In the genomic region with DNA sequence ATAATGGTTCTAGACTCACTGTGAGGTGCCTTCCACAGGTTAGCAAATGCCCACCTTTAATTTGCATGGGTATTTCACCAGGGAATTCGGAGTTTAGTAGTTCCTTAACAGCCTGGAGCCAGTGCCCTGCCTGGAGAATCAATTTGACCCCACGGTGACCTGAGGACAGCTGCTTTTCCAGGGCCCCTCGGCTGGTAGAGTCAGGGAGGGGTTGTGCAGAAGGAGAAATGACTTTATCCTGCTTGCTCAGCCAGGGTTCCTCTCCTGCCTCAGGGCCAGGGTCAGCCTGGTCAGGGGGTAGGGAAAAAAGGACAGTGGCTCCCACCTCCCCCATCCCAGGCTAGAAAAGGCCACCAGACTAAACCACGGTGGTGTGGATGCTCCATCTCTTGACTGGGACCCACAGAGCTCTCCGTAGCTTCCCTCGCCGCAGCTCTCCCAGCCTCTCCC, we compare ENCODE assay signal across 8 cellular contexts. TPM values are rescaled to one million over a fixed set of nuclear protein-coding genes. Genes with fewer than 3 reads are reported as not detected.
A peak's percentile ranks its signal among the peaks of the same experiment; 100 is the strongest.
DNase-seq lines count a peak whose midpoint lies in the region; ATAC-seq and TF ChIP-seq lines count a peak whose summit lies in the region.

No MANE protein-coding gene starts in this region.

- peaks cover 0 to 4% of the 10 kb centered on the region in 2 donors for H3K36me3 ChIP-seq in duodenal mucosa (ENCODE audit: control insufficient read depth in 1 of 2, insufficient read depth in 2 of 2, low read length in 2 of 2)
- no peaks in the 10 kb centered on the region for H3K36me3 ChIP-seq in neutrophil

- peak overlapping the region; percentile 56 for H3K4me3 Mint-ChIP-seq in Calu3 (ENCODE audit: low read depth, unreplicated experiment)

- peak overlapping the region; percentile 17 for H3K27ac ChIP-seq in duodenal mucosa (ENCODE audit: low read depth, low read length)
- peak overlapping the region; percentile 69 for H3K27ac ChIP-seq in neutrophil

- H3K27me3 Mint-ChIP-seq in Calu3 (ENCODE audit: unreplicated experiment) = no peaks in the 10 kb centered on the region

- ATAC-seq in GM18505 (IDR thresholded peaks at IDR 0.05; ENCODE audit: unreplicated experiment) (no peak), GM21737 (IDR thresholded peaks at IDR 0.05; ENCODE audit: unreplicated experiment) (no peak)

- H3K27me3 ChIP-seq in duodenal mucosa (ENCODE audit: control insufficient read depth in 1 of 2, insufficient read depth in 2 of 2, low read length in 2 of 2) (no peaks in the 10 kb centered on the region), neutrophil (peaks cover 40% of the 10 kb centered on the region)

- peaks cover 3% of the 10 kb centered on the region for H3K36me3 Mint-ChIP-seq in Calu3 (ENCODE audit: insufficient read depth, unreplicated experiment)

- no peak overlapping the region for H3K27ac Mint-ChIP-seq in Calu3 (ENCODE audit: unreplicated experiment)

- intact Hi-C loops in Calu3 (cut with micrococcal nuclease; ENCODE audit: unreplicated experiment) = loop anchor here (10.0 kb wide), 1 partner anchor 244 kb away; no protein-coding TSS in a partner anchor

- no peak for TF ChIP-seq POLR2A in NB4 (IDR thresholded peaks at IDR 0.05; ENCODE audit: extremely low read depth, insufficient read length)
- no peak for TF ChIP-seq POLR2A in GM18505 (IDR thresholded peaks at IDR 0.05; ENCODE audit: borderline replicate concordance, extremely low read depth, insufficient read depth, insufficient read length)

- TF ChIP-seq CTCF in Calu3 (IDR thresholded peaks at IDR 0.05; ENCODE audit: unreplicated experiment) (no peak), NB4 (IDR thresholded peaks at IDR 0.05; ENCODE audit: low read depth, low read length) (no peak), neutrophil (IDR thresholded peaks at IDR 0.05) (no peak)

- CTCF ChIA-PET in Calu3 (lab: Charles Lee) = interaction anchor here (0.6 to 1.4 kb wide), 5 partner anchors 8 to 35 kb away, joined by 3 to 6 read pairs (median 3); a partner anchor contains a TSS

- peaks cover 23 to 32% of the 10 kb centered on the region in 2 donors for H3K4me1 ChIP-seq in duodenal mucosa (ENCODE audit: control insufficient read depth in 1 of 2, insufficient read depth in 2 of 2, low read length in 2 of 2)
- H3K4me1 ChIP-seq in neutrophil (ENCODE audit: control insufficient read depth in 1 of 2, insufficient read depth in 1 of 2, low read depth in 1 of 2, low read length in 1 of 2) = peaks cover 26 to 28% of the 10 kb centered on the region in 2 experiments

- peak overlapping the region; percentile 49 to 70 for H3K9ac ChIP-seq in duodenal mucosa (ENCODE audit: low read depth in 1 of 2, low read length in 2 of 2)

- BruUV-seq in Calu3 (replicated peaks; lab: Mats Ljungman, UMichigan) = no TSS peak

- DNase-seq in Calu3 (no peak), NB4 (ENCODE audit: low read depth) (no peak), hypothalamus (lab: John Stamatoyannopoulos, UW) (no peak), midbrain (lab: John Stamatoyannopoulos, UW) (no peak)

- H3K9me3 Mint-ChIP-seq in Calu3 (ENCODE audit: low read depth, unreplicated experiment) = no peaks in the 10 kb centered on the region

- H3K9me3 ChIP-seq in duodenal mucosa (ENCODE audit: control insufficient read depth in 1 of 2, low read length in 2 of 2) (no peaks in the 10 kb centered on the region), neutrophil (no peaks in the 10 kb centered on the region)

- no peaks in the 10 kb centered on the region for H3K4me1 Mint-ChIP-seq in Calu3 (ENCODE audit: low read depth, unreplicated experiment)

- peak overlapping the region; percentile 25 for H3K4me3 ChIP-seq in NB4 (ENCODE audit: low read depth, low read length)
- peak overlapping the region; percentile 57 to 61 for H3K4me3 ChIP-seq in duodenal mucosa (ENCODE audit: low read depth in 1 of 2, low read length in 2 of 2)
- H3K4me3 ChIP-seq in neutrophil (ENCODE audit: low read depth in 1 of 2, low read length in 1 of 2) = peak overlapping the region; percentile 78 to 86

RNA-seq across cellular contexts. Expression of a gene that starts 12.0 kb away (rescaled TPM):
- total RNA-seq in Calu3 (2022) = not detected in 2 replicates

RNA-seq across cellular contexts. Expression of a gene that starts 12.2 kb away (rescaled TPM):
- total RNA-seq in Calu3 (2022) = 5.0 and 5.2 TPM in 2 replicates

RNA-seq across cellular contexts. Expression of a gene that starts 46.9 kb away (rescaled TPM):
- total RNA-seq in Calu3 (2022) = 14.3 and 16.6 TPM in 2 replicates

Comparison
In these comparisons a context has a peak if more than half of its experiments do, and no peak if none do; other contexts are left out.
1. H3K4me3 ChIP-seq: peak in every context shown above with its lines; median percentile 82 in neutrophil; 59 in duodenal mucosa; 25 in NB4.